ENCODE assay signal across 2 cellular contexts in the genomic region with DNA sequence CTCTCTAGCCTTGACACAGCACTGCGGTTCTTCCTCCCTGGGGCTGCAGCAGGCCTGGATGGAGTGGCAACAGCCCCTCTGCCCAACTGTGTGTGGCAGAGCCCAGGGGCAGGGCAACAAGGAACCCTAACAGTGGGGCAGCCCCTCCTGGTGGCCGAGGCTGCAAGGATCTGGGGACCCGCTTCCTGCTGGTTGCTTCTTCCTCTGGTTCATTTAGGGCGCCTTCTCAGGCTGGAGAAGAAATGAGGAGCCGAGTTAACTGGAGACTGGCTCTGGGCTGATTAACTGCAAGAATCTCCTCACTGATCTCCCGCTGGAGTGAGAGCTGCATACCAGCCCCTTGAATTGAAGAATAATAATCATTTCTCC.
TF ChIP-seq lines count a peak whose summit lies in the region.

No MANE protein-coding gene starts in this region.

TF ChIP-seq in A549, 52 proteins besides CTCF, POLR2A, EP300 and RAD21:
- TF ChIP-seq SMC3 (IDR thresholded peaks at IDR 0.05), result no peak
- TF ChIP-seq TFCP2L1 (CRISPR knock-in tag; IDR thresholded peaks at IDR 0.05), result no peak
- TF ChIP-seq, protein P1, sequence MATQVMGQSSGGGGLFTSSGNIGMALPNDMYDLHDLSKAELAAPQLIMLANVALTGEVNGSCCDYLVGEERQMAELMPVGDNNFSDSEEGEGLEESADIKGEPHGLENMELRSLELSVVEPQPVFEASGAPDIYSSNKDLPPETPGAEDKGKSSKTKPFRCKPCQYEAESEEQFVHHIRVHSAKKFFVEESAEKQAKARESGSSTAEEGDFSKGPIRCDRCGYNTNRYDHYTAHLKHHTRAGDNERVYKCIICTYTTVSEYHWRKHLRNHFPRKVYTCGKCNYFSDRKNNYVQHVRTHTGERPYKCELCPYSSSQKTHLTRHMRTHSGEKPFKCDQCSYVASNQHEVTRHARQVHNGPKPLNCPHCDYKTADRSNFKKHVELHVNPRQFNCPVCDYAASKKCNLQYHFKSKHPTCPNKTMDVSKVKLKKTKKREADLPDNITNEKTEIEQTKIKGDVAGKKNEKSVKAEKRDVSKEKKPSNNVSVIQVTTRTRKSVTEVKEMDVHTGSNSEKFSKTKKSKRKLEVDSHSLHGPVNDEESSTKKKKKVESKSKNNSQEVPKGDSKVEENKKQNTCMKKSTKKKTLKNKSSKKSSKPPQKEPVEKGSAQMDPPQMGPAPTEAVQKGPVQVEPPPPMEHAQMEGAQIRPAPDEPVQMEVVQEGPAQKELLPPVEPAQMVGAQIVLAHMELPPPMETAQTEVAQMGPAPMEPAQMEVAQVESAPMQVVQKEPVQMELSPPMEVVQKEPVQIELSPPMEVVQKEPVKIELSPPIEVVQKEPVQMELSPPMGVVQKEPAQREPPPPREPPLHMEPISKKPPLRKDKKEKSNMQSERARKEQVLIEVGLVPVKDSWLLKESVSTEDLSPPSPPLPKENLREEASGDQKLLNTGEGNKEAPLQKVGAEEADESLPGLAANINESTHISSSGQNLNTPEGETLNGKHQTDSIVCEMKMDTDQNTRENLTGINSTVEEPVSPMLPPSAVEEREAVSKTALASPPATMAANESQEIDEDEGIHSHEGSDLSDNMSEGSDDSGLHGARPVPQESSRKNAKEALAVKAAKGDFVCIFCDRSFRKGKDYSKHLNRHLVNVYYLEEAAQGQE (IDR thresholded peaks at IDR 0.05), result no peak
- TF ChIP-seq JUNB (IDR thresholded peaks at IDR 0.05), result no peak
- TF ChIP-seq FOXS1 (CRISPR knock-in tag; IDR thresholded peaks at IDR 0.05), result no peak
- TF ChIP-seq RARB (CRISPR knock-in tag; IDR thresholded peaks at IDR 0.05), result no peak
- no peak for TF ChIP-seq HOXB13 (CRISPR knock-in tag; IDR thresholded peaks at IDR 0.05; ENCODE audit: low read depth)
- TF ChIP-seq KDM1A (IDR thresholded peaks at IDR 0.05; ENCODE audit: low read depth), result no peak
- TF ChIP-seq EHMT2 (IDR thresholded peaks at IDR 0.05; ENCODE audit: low read depth), result no peak
- TF ChIP-seq CHD2 (IDR thresholded peaks at IDR 0.05; ENCODE audit: low read length, partially characterized antibody), result no peak
- no peak for TF ChIP-seq GATA3 (IDR thresholded peaks at IDR 0.05; ENCODE audit: borderline replicate concordance)
- no peak for TF ChIP-seq RNF2 (IDR thresholded peaks at IDR 0.05; ENCODE audit: borderline replicate concordance, low read depth)
- no peak for TF ChIP-seq HOXB5 (CRISPR knock-in tag; IDR thresholded peaks at IDR 0.05)
- no peak for TF ChIP-seq ZC3H11A (IDR thresholded peaks at IDR 0.05)
- no peak for TF ChIP-seq POLR2AphosphoS2 (conservative IDR thresholded peaks at IDR 0.05; ENCODE audit: low read length)
- TF ChIP-seq, protein P2, sequence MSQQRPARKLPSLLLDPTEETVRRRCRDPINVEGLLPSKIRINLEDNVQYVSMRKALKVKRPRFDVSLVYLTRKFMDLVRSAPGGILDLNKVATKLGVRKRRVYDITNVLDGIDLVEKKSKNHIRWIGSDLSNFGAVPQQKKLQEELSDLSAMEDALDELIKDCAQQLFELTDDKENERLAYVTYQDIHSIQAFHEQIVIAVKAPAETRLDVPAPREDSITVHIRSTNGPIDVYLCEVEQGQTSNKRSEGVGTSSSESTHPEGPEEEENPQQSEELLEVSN (IDR thresholded peaks at IDR 0.05; ENCODE audit: borderline replicate concordance, low read depth), result no peak
- TF ChIP-seq HDAC2 (IDR thresholded peaks at IDR 0.05), result no peak

TF ChIP-seq in HCT116, 20 proteins besides CTCF, POLR2A, EP300 and RAD21:
- TF ChIP-seq ZNF274 (IDR thresholded peaks at IDR 0.05; ENCODE audit: low read depth, low read length) (no peak), SIN3A (IDR thresholded peaks at IDR 0.05; ENCODE audit: low read depth) (no peak), EGR1 (IDR thresholded peaks at IDR 0.05; ENCODE audit: low read depth) (no peak), FOSL1 (IDR thresholded peaks at IDR 0.05; ENCODE audit: low read depth) (no peak), TCF7L2 (IDR thresholded peaks at IDR 0.05; ENCODE audit: borderline replicate concordance, extremely low read depth, insufficient read depth, insufficient read length) (no peak), SP1 (IDR thresholded peaks at IDR 0.05; ENCODE audit: low read depth) (no peak), CBX3 (IDR thresholded peaks at IDR 0.05; ENCODE audit: low read depth) (no peak), CEBPB (IDR thresholded peaks at IDR 0.05; ENCODE audit: low read depth) (no peak)
